ENCODE assay signal across 9 cellular contexts in the genomic region with DNA sequence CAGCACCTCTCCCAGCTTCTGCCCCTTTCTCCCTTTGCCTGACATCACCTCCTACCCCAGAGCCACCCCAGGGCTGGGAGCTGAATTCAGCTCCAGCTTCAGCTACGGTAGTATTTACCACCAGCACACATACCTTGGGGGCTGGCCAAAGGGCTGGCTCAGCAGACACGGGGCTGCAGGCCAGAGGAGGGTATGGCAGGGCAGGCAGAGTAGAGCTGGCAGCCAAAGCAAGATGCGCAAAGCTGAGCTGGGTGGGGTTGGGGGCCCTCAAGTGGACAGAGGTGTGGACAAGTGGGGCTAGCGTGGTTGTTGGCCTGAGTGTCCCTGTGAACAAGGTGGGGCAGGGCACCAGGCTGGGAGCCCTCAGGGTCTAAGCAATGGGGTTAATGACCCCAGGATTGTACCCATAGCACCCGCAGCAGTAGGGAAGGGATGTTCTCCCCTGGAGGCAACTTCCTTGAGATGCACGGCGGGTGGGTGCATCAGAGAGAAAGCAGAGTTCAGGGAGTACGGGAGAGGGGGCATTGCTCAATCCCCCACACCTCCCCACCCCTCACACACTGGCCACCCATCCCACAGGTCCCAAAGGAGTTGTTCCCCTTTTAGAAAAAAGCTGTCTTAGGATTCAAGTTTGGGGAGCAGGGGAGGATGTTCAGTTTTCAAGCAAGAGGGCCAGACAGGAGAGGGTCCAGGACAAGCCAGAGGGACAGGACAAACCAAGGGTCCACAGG. TPM values are rescaled to one million over a fixed set of nuclear protein-coding genes. Genes with fewer than 3 reads are reported as not detected.
DNase-seq lines count a peak whose midpoint lies in the region; ATAC-seq and TF ChIP-seq lines count a peak whose summit lies in the region.
"Had no signal": no experiment of that assay in that cellular context is flagged by ENCODE, and none has a peak within 500 bp of the region (broad histone marks: within the 10 kb centered on the region; RNA-seq: fewer than 3 reads in every experiment).

No MANE protein-coding gene starts in this region.

- H3K4me2 ChIP-seq in mammary epithelial cell (ENCODE audit: insufficient read depth, low read depth, low read length) = no peak overlapping the region

- peaks cover 45% of the 10 kb centered on the region for H3K4me1 Mint-ChIP-seq in MCF 10A (ENCODE audit: insufficient read depth, unreplicated experiment)

- ATAC-seq in aorta (ENCODE audit: low FRiP score) = no peak

- peaks cover 23% of the 10 kb centered on the region for H3K79me2 ChIP-seq in mammary epithelial cell (ENCODE audit: insufficient read depth, low read length)

- CTCF ChIA-PET in MCF 10A (lab: Yijun Ruan, JAX) = interaction anchor here (0.6 to 1.4 kb wide), 4 partner anchors 8 to 446 kb away, joined by 3 to 5 read pairs (median 4); a partner anchor contains a TSS
- CTCF ChIA-PET in mammary epithelial cell (lab: Charles Lee; ENCODE audit: low non-redundant PET) = no interaction called here

- BruUV-seq in MCF 10A (replicated peaks; lab: Mats Ljungman, UMichigan) (no TSS peak), mammary epithelial cell (replicated peaks; lab: Mats Ljungman, UMichigan) (no TSS peak)

- peak overlapping the region; percentile 95 for H3K27ac Mint-ChIP-seq in MCF 10A (ENCODE audit: low read depth, unreplicated experiment)

- no peak overlapping the region for H3K9ac ChIP-seq in mammary epithelial cell (ENCODE audit: insufficient read depth, low read length)

- no peaks in the 10 kb centered on the region for H3K9me3 Mint-ChIP-seq in MCF 10A (ENCODE audit: unreplicated experiment)

- H4K20me1 ChIP-seq in mammary epithelial cell (ENCODE audit: insufficient read depth, low read length) = no peaks in the 10 kb centered on the region

- H2AFZ ChIP-seq in mammary epithelial cell (ENCODE audit: low read depth, low read length) = no peak overlapping the region

- DNase-seq in MCF 10A (ENCODE audit: unreplicated experiment) (peak; percentile 45), mammary epithelial cell (no peak), aorta (peak; percentile 77 to 88), medulla oblongata (ENCODE audit: extremely low spot score) (no peak), activated gamma-delta T cell (lab: John Stamatoyannopoulos, UW) (no peak)
- DNase-seq in stimulated activated CD4-positive, alpha-beta T cell treated with anti-CD3 and anti-CD28 coated beads, Interleukin-12 subunit alpha, Interleukin-12 subunit beta, amount 100 ng/mL, for 4 hours = no peak
- DNase-seq: midbrain had no signal

- H3K9me3 ChIP-seq in mammary epithelial cell (replicated peaks; ENCODE audit: insufficient read depth, low read length) (no peaks in the 10 kb centered on the region), muscle layer of duodenum (ENCODE audit: control insufficient read depth in 1 of 2, low read length in 2 of 2) (no peaks in the 10 kb centered on the region), aorta (ENCODE audit: control insufficient read depth, low read length) (no peaks in the 10 kb centered on the region)

- H3K27ac ChIP-seq in mammary epithelial cell (ENCODE audit: insufficient read depth, low read depth, low read length) = no peak overlapping the region
- H3K27ac ChIP-seq in cingulate gyrus (ENCODE audit: low read depth, low read length) = peak overlapping the region; percentile 49
- H3K27ac ChIP-seq in muscle layer of duodenum (ENCODE audit: low read length) = peak overlapping the region; percentile 95
- H3K27ac ChIP-seq in aorta (ENCODE audit: low read depth in 1 of 2, low read length in 2 of 2) = peak overlapping the region in 1 of 2 donors; percentile 80

- H3K27me3 Mint-ChIP-seq in MCF 10A (ENCODE audit: insufficient read depth, unreplicated experiment) = no peaks in the 10 kb centered on the region

- TF ChIP-seq CTCF in MCF 10A (IDR thresholded peaks at IDR 0.05; ENCODE audit: unreplicated experiment) (no peak), mammary epithelial cell (conservative IDR thresholded peaks at IDR 0.05 in 1 of 2, IDR thresholded peaks at IDR 0.05 in 1 of 2; ENCODE audit: extremely low read depth in 1 of 2, insufficient read depth in 1 of 2, low read depth in 1 of 2, low read length in 2 of 2) (no peak)

- no peak overlapping the region for H3K4me3 Mint-ChIP-seq in MCF 10A (ENCODE audit: unreplicated experiment)

- H3K36me3 Mint-ChIP-seq in MCF 10A (ENCODE audit: insufficient read depth, unreplicated experiment) = no peaks in the 10 kb centered on the region

- H3K4me1 ChIP-seq in mammary epithelial cell (ENCODE audit: insufficient read depth, low read length) = peaks cover 68% of the 10 kb centered on the region
- peaks cover 26 to 66% of the 10 kb centered on the region in 2 donors for H3K4me1 ChIP-seq in muscle layer of duodenum (ENCODE audit: control insufficient read depth in 1 of 2, insufficient read depth in 2 of 2, low read length in 2 of 2)
- peaks cover 0 to 6% of the 10 kb centered on the region in 2 donors for H3K4me1 ChIP-seq in aorta (ENCODE audit: control insufficient read depth in 1 of 2, insufficient read depth in 2 of 2, low read length in 2 of 2)

- dilution Hi-C loops in mammary epithelial cell (cut with HindIII; ENCODE audit: low sequenced_read_pairs) = loop anchor here (10.0 kb wide), 1 partner anchor 559 kb away; no protein-coding TSS in a partner anchor

- in situ Hi-C loops in mammary epithelial cell (cut with MboI; ENCODE audit: low sequenced_read_pairs in 2 of 2) = no loop called here

- intact Hi-C loops in MCF 10A (cut with micrococcal nuclease) = loop anchor here (5.0 kb wide), 1 partner anchor 38 kb away; no protein-coding TSS in a partner anchor
- intact Hi-C loops in mammary epithelial cell (cut with micrococcal nuclease) = loop anchor here (5.0 kb wide), 1 partner anchor 207 kb away; no protein-coding TSS in a partner anchor
- intact Hi-C loops in aorta (cut with DNase I) = loop anchor here in 1 of 2 donors (5.0 kb wide), 1 partner anchor 53 kb away; no protein-coding TSS in a partner anchor

- no peak overlapping the region for H3K4me3 ChIP-seq in mammary epithelial cell (replicated peaks in 1 of 3; ENCODE audit: insufficient read depth in 1 of 3, low read depth in 2 of 3, low read length in 3 of 3)
- no peak overlapping the region for H3K4me3 ChIP-seq in muscle layer of duodenum (ENCODE audit: low read depth in 1 of 2, low read length in 2 of 2)
- no peak overlapping the region for H3K4me3 ChIP-seq in aorta (ENCODE audit: low read length in 2 of 2)

- H3K36me3 ChIP-seq in mammary epithelial cell (ENCODE audit: insufficient read depth, low read length) = no peaks in the 10 kb centered on the region
- H3K36me3 ChIP-seq in muscle layer of duodenum (ENCODE audit: control insufficient read depth in 1 of 2, insufficient read depth in 2 of 2, low read length in 2 of 2) = peaks cover 9 to 17% of the 10 kb centered on the region in 2 donors
- H3K36me3 ChIP-seq in aorta (ENCODE audit: control insufficient read depth in 1 of 2, insufficient read depth in 2 of 2, low read length in 1 of 2) = peaks cover 0 to 3% of the 10 kb centered on the region in 2 donors

- POLR2A ChIA-PET in MCF 10A (lab: Yijun Ruan, JAX) = no interaction called here

- H3K27me3 ChIP-seq in mammary epithelial cell (ENCODE audit: insufficient read depth, low read length) = no peaks in the 10 kb centered on the region
- no peaks in the 10 kb centered on the region for H3K27me3 ChIP-seq in muscle layer of duodenum (ENCODE audit: low read depth, low read length)
- no peaks in the 10 kb centered on the region for H3K27me3 ChIP-seq in aorta (ENCODE audit: control insufficient read depth in 1 of 2, insufficient read depth in 2 of 2, low read length in 1 of 2)

- 78% methylated on average over 7 of the region's 8 CpGs for WGBS in mammary epithelial cell (ENCODE audit: low coverage, missing lambda C conversion rate)
- 41 to 48% methylated on average over 8 of the region's 8 CpGs for WGBS in aorta, 2 donors

RNA-seq across cellular contexts. Expression of a gene that starts 8.0 kb away (rescaled TPM):
- total RNA-seq in MCF 10A (2022) (3.6 and 7.0 TPM in 2 replicates), mammary epithelial cell (10 to 100 TPM; 39.9 to 77.8 TPM), aorta (100 to 1,000 TPM in 1 of 2 donors, 10 to 100 TPM in 1; 91.8 to 123 TPM)
- polyA plus RNA-seq in mammary epithelial cell (26.5 TPM), aorta (10 to 100 TPM; 44.7 to 48.0 TPM)
- 31.0 TPM for polyA minus RNA-seq in mammary epithelial cell

RNA-seq across cellular contexts. Expression of a gene that starts 45.8 kb away (rescaled TPM):
- total RNA-seq in MCF 10A (2022) = not detected in 2 replicates
- under 1 TPM in 1 of 2 donors, not detected in 1; under 0.01 TPM for total RNA-seq in mammary epithelial cell
- polyA plus RNA-seq in mammary epithelial cell = not detected
- not detected for polyA minus RNA-seq in mammary epithelial cell
- under 1 TPM; 0.36 to 0.42 TPM for total RNA-seq in aorta
- polyA plus RNA-seq in aorta = not detected

Comparison
In these comparisons a context has a peak if more than half of its experiments do, and no peak if none do; other contexts are left out.
1. DNase-seq: peak in MCF 10A (single experiment) and aorta (2 of 2); none in mammary epithelial cell (single experiment), stimulated activated CD4-positive, alpha-beta T cell treated with anti-CD3 and anti-CD28 coated beads, Interleukin-12 subunit alpha, Interleukin-12 subunit beta, amount 100 ng/mL, for 4 hours (single experiment), medulla oblongata (single experiment) and activated gamma-delta T cell (single experiment).